Comparison of ENCODE assay signal across 2 cellular contexts in genomic region chr9:101485873-101486692, GRCh38.
TF ChIP-seq lines count a peak whose summit lies in the region.

No MANE protein-coding gene starts in this region.

TF ChIP-seq in liver, 16 proteins besides CTCF, POLR2A, EP300 and RAD21:
- no peak for TF ChIP-seq FOXA1 (IDR thresholded peaks at IDR 0.05)
- no peak for TF ChIP-seq HNF4G (IDR thresholded peaks at IDR 0.05)
- no peak for TF ChIP-seq FOXA2 (IDR thresholded peaks at IDR 0.05)
- no peak for TF ChIP-seq TAF1 (conservative IDR thresholded peaks at IDR 0.05)
- TF ChIP-seq GABPA (IDR thresholded peaks at IDR 0.05 in 1 of 2, conservative IDR thresholded peaks at IDR 0.05 in 1 of 2), result no peak
- no peak for TF ChIP-seq RXRA (IDR thresholded peaks at IDR 0.05)
- no peak for TF ChIP-seq YY1 (IDR thresholded peaks at IDR 0.05)
- no peak for TF ChIP-seq SP1 (IDR thresholded peaks at IDR 0.05)
- no peak for TF ChIP-seq NR2F2 (IDR thresholded peaks at IDR 0.05)
- no peak for TF ChIP-seq ATF3 (IDR thresholded peaks at IDR 0.05)
- TF ChIP-seq EGR1 (IDR thresholded peaks at IDR 0.05; ENCODE audit: low read depth in 2 of 2), result no peak
- TF ChIP-seq MAX (IDR thresholded peaks at IDR 0.05), result no peak
- no peak for TF ChIP-seq HNF4A (conservative IDR thresholded peaks at IDR 0.05)
- no peak for TF ChIP-seq REST (IDR thresholded peaks at IDR 0.05)
- no peak for TF ChIP-seq ZBTB33 (IDR thresholded peaks at IDR 0.05)
- no peak for TF ChIP-seq JUND (IDR thresholded peaks at IDR 0.05)
TF ChIP-seq in liver: peak in this region for 0.

TF ChIP-seq in HepG2, 621 proteins besides CTCF, POLR2A, EP300 and RAD21:
- TF ChIP-seq ATAD3A (CRISPR knock-in tag; IDR thresholded peaks at IDR 0.05) (no peak), ZNF572 (CRISPR knock-in tag; IDR thresholded peaks at IDR 0.05) (no peak), ZNF407 (CRISPR knock-in tag; IDR thresholded peaks at IDR 0.05; ENCODE audit: not compliant biosample characterization) (no peak), PHF21A (CRISPR knock-in tag; IDR thresholded peaks at IDR 0.05) (no peak), ZBTB43 (CRISPR knock-in tag; conservative IDR thresholded peaks at IDR 0.05) (no peak), TAF15 (IDR thresholded peaks at IDR 0.05; ENCODE audit: low read depth, low read length, poor library complexity, severe bottlenecking) (no peak), ATF6 (CRISPR knock-in tag; conservative IDR thresholded peaks at IDR 0.05) (no peak), GATA4 (IDR thresholded peaks at IDR 0.05; ENCODE audit: borderline replicate concordance, low read depth) (no peak), ZNF510 (CRISPR knock-in tag; IDR thresholded peaks at IDR 0.05; ENCODE audit: low read depth) (no peak), SRSF1 (optimal IDR thresholded peaks at IDR 0.05; ENCODE audit: low read depth, low read length) (no peak), ZNF552 (CRISPR knock-in tag; IDR thresholded peaks at IDR 0.05; ENCODE audit: borderline replicate concordance) (no peak), MEIS1 (CRISPR knock-in tag; IDR thresholded peaks at IDR 0.05; ENCODE audit: borderline replicate concordance) (no peak), SOX13 (IDR thresholded peaks at IDR 0.05) (no peak), SOX13 (CRISPR knock-in tag; conservative IDR thresholded peaks at IDR 0.05 in 1 of 2, IDR thresholded peaks at IDR 0.05 in 1 of 2) (no peak), CEBPG (CRISPR knock-in tag; IDR thresholded peaks at IDR 0.05) (no peak), MAX (IDR thresholded peaks at IDR 0.05) (no peak), KLF6 (CRISPR knock-in tag; IDR thresholded peaks at IDR 0.05) (no peak), ZNF567 (CRISPR knock-in tag; IDR thresholded peaks at IDR 0.05; ENCODE audit: borderline replicate concordance) (no peak)
TF ChIP-seq in HepG2: peak in this region for 0.
